ENCODE assay signal across 18 cellular contexts in the genomic region with DNA sequence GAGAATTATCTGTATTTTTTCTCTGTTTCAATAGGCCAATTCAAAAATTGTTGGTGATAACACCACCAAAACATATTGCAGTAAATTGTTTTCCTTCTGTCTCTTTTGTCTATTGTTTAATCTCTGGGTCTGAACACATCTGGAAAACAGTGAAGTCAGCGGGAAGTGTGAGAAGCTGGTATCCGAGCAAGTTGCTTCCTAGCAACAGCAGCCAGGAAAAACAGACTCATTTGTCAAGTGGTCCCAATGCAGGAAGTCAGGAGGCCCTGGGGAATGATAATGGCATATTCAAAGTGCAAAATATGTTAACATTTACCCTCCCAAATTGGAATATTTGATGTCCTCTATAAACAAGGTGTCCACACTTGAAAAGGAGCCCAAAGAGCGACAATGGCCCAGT.
DNase-seq lines count a peak whose midpoint lies in the region; ATAC-seq, FAIRE-seq and TF ChIP-seq lines count a peak whose summit lies in the region.
"Had no signal": no experiment of that assay in that cellular context is flagged by ENCODE, and none has a peak within 500 bp of the region (broad histone marks: within the 10 kb centered on the region; RNA-seq: fewer than 3 reads in every experiment).

No MANE protein-coding gene starts in this region.

- no peak overlapping the region for H3K27ac Mint-ChIP-seq in natural killer cell treated with Interleukin-12 subunit alpha and Interleukin-12 subunit beta and Interleukin-15 and Interleukin-18, amount 100 ng/mL, for 72 hours

- 44% methylated on average over 3 of the region's 3 CpGs for WGBS in smooth muscle cell (ENCODE audit: low lambda C conversion rate)

- CTCF ChIA-PET in OCI-LY7 (lab: Charles Lee; ENCODE audit: unreplicated experiment): no interaction called here

- no peak overlapping the region for H2AFZ ChIP-seq in smooth muscle cell (ENCODE audit: low read depth)
- no peak overlapping the region for H2AFZ ChIP-seq in OCI-LY7 (ENCODE audit: low read length)

- peak; percentile 52 for FAIRE-seq in frontal cortex (lab: Jason Lieb, UNC)

- H3K9me3 Mint-ChIP-seq in natural killer cell treated with Interleukin-12 subunit alpha and Interleukin-12 subunit beta and Interleukin-15 and Interleukin-18, amount 100 ng/mL, for 72 hours: peaks cover 10% of the 10 kb centered on the region

- no peak overlapping the region for H3K9ac ChIP-seq in smooth muscle cell (ENCODE audit: low read depth)

- BruUV-seq in OCI-LY7 (replicated peaks; lab: Mats Ljungman, UMichigan): no TSS peak

- DNase-seq in DMS 273 (lab: John Stamatoyannopoulos, UW; ENCODE audit: unreplicated experiment) (peak; percentile 9), DMS 273 treated with DMSO at 0.1 percent for 48 hours (lab: John Stamatoyannopoulos, UW) (no peak), amniotic epithelial cell (ENCODE audit: low read depth) (peak; percentile 30), frontal cortex (ENCODE audit: low spot score in 2 of 2) (no peak), renal cortical epithelial cell (ENCODE audit: low read depth) (peak; percentile 24), smooth muscle cell (lab: John Stamatoyannopoulos, UW; ENCODE audit: unreplicated experiment) (no peak), OCI-LY7 (ENCODE audit: low spot score) (no peak)
- DNase-seq in natural killer cell treated with Interleukin-12 subunit alpha and Interleukin-12 subunit beta and Interleukin-15 and Interleukin-18, amount 100 ng/mL, for 72 hours (ENCODE audit: low spot score): no peak
- DNase-seq: activated CD4-positive, alpha-beta T cell treated with anti-CD3 and anti-CD28 coated beads, Interleukin-2, amount 50 U/mL, for 4 hours; activated gamma-delta T cell; DMS79 treated with DMSO at 0.1 percent for 48 hours; IMR-90; lower lobe of right lung; NCI-H1694; tibial artery had no signal

- intact Hi-C loops in OCI-LY7 (cut with micrococcal nuclease; ENCODE audit: unreplicated experiment): no loop called here

- POLR2A ChIA-PET in OCI-LY7 (lab: Charles Lee): interaction anchor here (1.2 kb wide), 1 partner anchor 8 kb away, joined by 3 read pairs; no protein-coding TSS in a partner anchor

- H3K4me2 ChIP-seq in smooth muscle cell (no peak overlapping the region), OCI-LY7 (ENCODE audit: low read length) (no peak overlapping the region)

- no peaks in the 10 kb centered on the region for H3K4me1 Mint-ChIP-seq in natural killer cell treated with Interleukin-12 subunit alpha and Interleukin-12 subunit beta and Interleukin-15 and Interleukin-18, amount 100 ng/mL, for 72 hours (ENCODE audit: low read depth in 2 of 2)

- H3K27ac ChIP-seq in smooth muscle cell (ENCODE audit: low read depth) (no peak overlapping the region), OCI-LY7 (ENCODE audit: low read depth, low read length, poor library complexity, severe bottlenecking) (no peak overlapping the region)
- H3K27ac ChIP-seq: 22Rv1, lower lobe of right lung, prostate gland, tibial artery had no signal

- no peaks in the 10 kb centered on the region for H3K9me2 ChIP-seq in OCI-LY7 (ENCODE audit: insufficient read depth, low read length)

- H4K20me1 ChIP-seq in smooth muscle cell (ENCODE audit: low read depth): no peaks in the 10 kb centered on the region
- H4K20me1 ChIP-seq in OCI-LY7 (ENCODE audit: insufficient read depth, low read length): no peaks in the 10 kb centered on the region

- no peak overlapping the region for H3K4me3 ChIP-seq in smooth muscle cell
- H3K4me3 ChIP-seq in OCI-LY7 (ENCODE audit: low read depth, low read length, poor library complexity, severe bottlenecking): no peak overlapping the region
- H3K4me3 ChIP-seq: HAP-1, lower lobe of right lung, prostate gland, tibial artery had no signal

- no peak for ATAC-seq in natural killer cell treated with Interleukin-12 subunit alpha and Interleukin-12 subunit beta and Interleukin-15 and Interleukin-18, amount 100 ng/mL, for 72 hours
- ATAC-seq: lower lobe of right lung had no signal

- TF ChIP-seq CTCF in smooth muscle cell (IDR thresholded peaks at IDR 0.05; ENCODE audit: borderline replicate concordance, insufficient read depth, poor library complexity, severe bottlenecking) (no peak), OCI-LY7 (conservative IDR thresholded peaks at IDR 0.05; ENCODE audit: low read length) (no peak)

- no peaks in the 10 kb centered on the region for H3K9me3 ChIP-seq in smooth muscle cell (replicated peaks; ENCODE audit: low read depth)
- H3K9me3 ChIP-seq in OCI-LY7 (ENCODE audit: low read length): no peaks in the 10 kb centered on the region
- H3K9me3 ChIP-seq: HAP-1, lower lobe of right lung, prostate gland, tibial artery had no signal

- H3K36me3 Mint-ChIP-seq in natural killer cell treated with Interleukin-12 subunit alpha and Interleukin-12 subunit beta and Interleukin-15 and Interleukin-18, amount 100 ng/mL, for 72 hours: peaks cover 6% of the 10 kb centered on the region

- H3K27me3 Mint-ChIP-seq in natural killer cell treated with Interleukin-12 subunit alpha and Interleukin-12 subunit beta and Interleukin-15 and Interleukin-18, amount 100 ng/mL, for 72 hours: peaks cover 5 to 21% of the 10 kb centered on the region in 2 donors

- peaks cover 10% of the 10 kb centered on the region for H3K27me3 ChIP-seq in smooth muscle cell (ENCODE audit: low read depth)
- H3K27me3 ChIP-seq: tibial artery had no signal

- no peaks in the 10 kb centered on the region for H3F3A ChIP-seq in smooth muscle cell (ENCODE audit: low read depth)

- no peak overlapping the region for H3K4me3 Mint-ChIP-seq in natural killer cell treated with Interleukin-12 subunit alpha and Interleukin-12 subunit beta and Interleukin-15 and Interleukin-18, amount 100 ng/mL, for 72 hours

- H3K79me2 ChIP-seq in smooth muscle cell (ENCODE audit: low read depth) (no peaks in the 10 kb centered on the region), OCI-LY7 (ENCODE audit: insufficient read depth, low read depth, low read length) (no peaks in the 10 kb centered on the region)

- H3K36me3 ChIP-seq in smooth muscle cell (ENCODE audit: low read depth) (no peaks in the 10 kb centered on the region), OCI-LY7 (ENCODE audit: insufficient read depth, low read length) (no peaks in the 10 kb centered on the region)
- H3K36me3 ChIP-seq: HAP-1, lower lobe of right lung, prostate gland, tibial artery had no signal

- H3K4me1 ChIP-seq in smooth muscle cell (ENCODE audit: low read depth) (no peaks in the 10 kb centered on the region), OCI-LY7 (ENCODE audit: insufficient read depth, low read length, poor library complexity, severe bottlenecking) (no peaks in the 10 kb centered on the region)
- H3K4me1 ChIP-seq: HAP-1, lower lobe of right lung, prostate gland, tibial artery had no signal

Comparison
In these comparisons a context has a peak if more than half of its experiments do, and no peak if none do; other contexts are left out.
1. DNase-seq: peak in DMS 273 (single experiment), amniotic epithelial cell (single experiment) and renal cortical epithelial cell (single experiment); none in DMS 273 treated with DMSO at 0.1 percent for 48 hours (single experiment), frontal cortex (0 of 2), natural killer cell treated with Interleukin-12 subunit alpha and Interleukin-12 subunit beta and Interleukin-15 and Interleukin-18, amount 100 ng/mL, for 72 hours (single experiment), smooth muscle cell (single experiment) and OCI-LY7 (single experiment).